In the genomic region with DNA sequence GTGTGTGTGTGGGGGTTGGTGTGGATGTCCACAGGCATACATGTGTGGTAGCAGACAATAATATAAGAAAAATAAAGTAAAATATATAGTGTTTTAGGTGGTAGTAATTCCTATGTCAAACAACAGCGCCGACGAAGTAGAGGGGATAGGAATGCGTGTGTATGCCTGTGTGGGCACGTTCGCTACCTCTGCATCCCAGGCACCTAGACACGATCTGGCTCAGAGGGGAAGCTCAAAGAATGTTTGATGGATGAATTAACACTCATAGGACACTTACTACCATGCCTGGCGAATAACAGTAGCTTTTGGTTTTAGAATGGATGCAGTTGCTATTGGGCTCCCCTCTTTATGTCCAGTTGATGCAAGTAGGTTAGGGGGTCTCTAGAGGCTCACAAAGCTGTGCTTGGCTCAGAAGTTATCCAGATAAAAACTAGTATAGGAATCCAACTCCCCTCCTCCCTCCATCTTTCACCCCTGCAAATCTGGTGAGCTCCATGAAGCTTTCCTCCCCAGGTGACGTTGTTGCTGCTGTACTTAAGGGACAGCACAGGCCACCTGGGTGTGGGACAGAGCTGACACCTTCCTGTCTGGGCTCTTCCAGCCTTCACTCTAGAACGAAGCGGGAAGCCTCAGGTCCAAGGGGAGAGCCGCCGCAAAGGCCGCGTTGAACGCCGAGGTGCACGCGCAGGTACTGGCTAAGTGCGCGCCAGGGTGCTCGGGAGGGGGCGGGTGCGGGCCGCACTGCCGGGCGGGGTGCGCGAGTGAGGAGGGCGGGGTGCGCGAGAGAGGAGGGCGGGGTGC, we compare ENCODE assay signal across 8 cellular contexts.
DNase-seq lines count a peak whose midpoint lies in the region; ATAC-seq and TF ChIP-seq lines count a peak whose summit lies in the region.

No MANE protein-coding gene starts in this region.

- H3K4me3 Mint-ChIP-seq in activated T-cell treated with anti-CD3 and anti-CD28 coated beads, Interleukin-2, amount 50 U/mL, for 72 hours, result peak overlapping the region; percentile 73 to 83

- H3K9me3 Mint-ChIP-seq in activated T-cell treated with anti-CD3 and anti-CD28 coated beads, Interleukin-2, amount 50 U/mL, for 72 hours, result no peaks in the 10 kb centered on the region

- no peak overlapping the region for H3K27ac Mint-ChIP-seq in activated T-cell treated with anti-CD3 and anti-CD28 coated beads, Interleukin-2, amount 50 U/mL, for 72 hours

- H3K4me1 Mint-ChIP-seq in activated T-cell treated with anti-CD3 and anti-CD28 coated beads, Interleukin-2, amount 50 U/mL, for 72 hours (ENCODE audit: low read depth), result peaks cover 12% of the 10 kb centered on the region

- peak; percentile 51 for ATAC-seq in GM21367 (IDR thresholded peaks at IDR 0.05; ENCODE audit: unreplicated experiment)
- ATAC-seq in activated T-cell treated with anti-CD3 and anti-CD28 coated beads, Interleukin-2, amount 50 U/mL, for 72 hours (replicated peaks in 1 of 2), result peak; percentile 66 to 82
- peak; percentile 57 for ATAC-seq in omental fat pad (ENCODE audit: low FRiP score)
- ATAC-seq in GM18870 (IDR thresholded peaks at IDR 0.05; ENCODE audit: unreplicated experiment), result no peak

- H3K36me3 Mint-ChIP-seq in activated T-cell treated with anti-CD3 and anti-CD28 coated beads, Interleukin-2, amount 50 U/mL, for 72 hours (ENCODE audit: insufficient read depth in 2 of 2), result no peaks in the 10 kb centered on the region

- peaks cover 11% of the 10 kb centered on the region for H3K27me3 Mint-ChIP-seq in activated T-cell treated with anti-CD3 and anti-CD28 coated beads, Interleukin-2, amount 50 U/mL, for 72 hours (ENCODE audit: low read depth)

- DNase-seq in NCI-H345 treated with DMSO at 0.1 percent for 48 hours (lab: John Stamatoyannopoulos, UW; ENCODE audit: unreplicated experiment), result peak; percentile 21
- DNase-seq in activated T-cell treated with anti-CD3 and anti-CD28 coated beads, Interleukin-2, amount 50 U/mL, for 72 hours, result peak; percentile 56 to 71
- peak; percentile 10 for DNase-seq in fibroblast of pulmonary artery (ENCODE audit: low read depth)
- DNase-seq in omental fat pad (ENCODE audit: low spot score), result no peak
- peak; percentile 35 for DNase-seq in superior temporal gyrus (ENCODE audit: extremely low spot score)
- no peak for DNase-seq in midbrain (lab: John Stamatoyannopoulos, UW)

- TF ChIP-seq CTCF in fibroblast of pulmonary artery (IDR thresholded peaks at IDR 0.05; ENCODE audit: low read length, missing control alignments) (no peak), omental fat pad (IDR thresholded peaks at IDR 0.05) (no peak)

- H3K4me3 ChIP-seq in fibroblast of pulmonary artery (replicated peaks; ENCODE audit: low read depth, low read length), result peak overlapping the region; percentile 43

Comparison
In these comparisons a context has a peak if more than half of its experiments do, and no peak if none do; other contexts are left out.
1. DNase-seq: peak in NCI-H345 treated with DMSO at 0.1 percent for 48 hours (single experiment), activated T-cell treated with anti-CD3 and anti-CD28 coated beads, Interleukin-2, amount 50 U/mL, for 72 hours (2 of 2), fibroblast of pulmonary artery (single experiment) and superior temporal gyrus (single experiment); none in omental fat pad (single experiment) and midbrain (single experiment).